1 cellular context compared by ENCODE assay signal in the genomic region with DNA sequence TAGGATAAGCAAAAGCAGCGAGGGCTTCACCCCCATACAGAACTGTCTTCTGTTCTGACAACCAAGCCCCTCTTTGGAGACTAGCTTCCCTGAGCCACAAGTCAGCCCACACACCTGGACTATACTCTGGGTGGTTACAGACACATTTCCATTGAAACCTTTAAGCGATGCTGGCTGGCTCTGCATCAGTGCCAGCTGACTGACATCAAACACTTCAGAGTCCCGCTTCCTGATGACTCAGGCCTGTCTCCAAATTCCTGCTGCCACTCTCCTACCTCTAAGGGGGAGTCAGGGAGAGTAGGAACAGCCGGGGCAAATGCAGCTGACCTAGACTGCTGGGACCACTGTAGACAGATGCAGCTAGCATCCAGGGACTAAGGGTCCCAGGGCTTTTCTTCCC.
TF ChIP-seq lines count a peak whose summit lies in the region.

No MANE protein-coding gene starts in this region.

TF ChIP-seq in GM12878, 131 proteins besides CTCF, POLR2A, EP300 and RAD21 (continued from another document):
- TF ChIP-seq EED (IDR thresholded peaks at IDR 0.05; ENCODE audit: low read depth), result 0 out of 2 replicates have a peak, but pooled peaks have one; percentile 48
